In genomic region chr3:25664810-25665645, GRCh38 we compare ENCODE assay signal across 8 cellular contexts. TPM values are rescaled to one million over a fixed set of nuclear protein-coding genes. Genes with fewer than 3 reads are reported as not detected.
A peak's percentile ranks its signal among the peaks of the same experiment; 100 is the strongest.
DNase-seq lines count a peak whose midpoint lies in the region; ATAC-seq lines count a peak whose summit lies in the region.

TOP2B (minus strand) TSS chr3:25664907; CDS start chr3:25664297, 610 bp downstream.

- peak within 1 kb of the TSS; percentile 77 for H3K4me3 ChIP-seq in GM08714 (ENCODE audit: low read length)

- ATAC-seq in HG02610 (IDR thresholded peaks at IDR 0.05; ENCODE audit: unreplicated experiment), result peak; percentile 89

- peaks cover 4% of the 10 kb centered on the region for H3K36me3 Mint-ChIP-seq in activated naive CD8-positive, alpha-beta T cell

- H3K27ac ChIP-seq in temporal lobe (ENCODE audit: low read depth, low read length), result peak within 1 kb of the TSS; percentile 94

- no peaks in the 10 kb centered on the region for H3K27me3 Mint-ChIP-seq in activated naive CD8-positive, alpha-beta T cell

- H3K27ac Mint-ChIP-seq in activated naive CD8-positive, alpha-beta T cell, result peak within 1 kb of the TSS; percentile 99

- peak within 1 kb of the TSS; percentile 97 for H3K4me3 Mint-ChIP-seq in activated naive CD8-positive, alpha-beta T cell

- no peaks in the 10 kb centered on the region for H3K9me3 Mint-ChIP-seq in activated naive CD8-positive, alpha-beta T cell (ENCODE audit: low read depth)

- peak; percentile 88 for DNase-seq in NCI-H1092 treated with DMSO at 0.1 percent for 48 hours (lab: John Stamatoyannopoulos, UW)
- peak; percentile 93 for DNase-seq in SKM-1 treated with dmso at 0.1 percent for 144 hours (lab: John Stamatoyannopoulos, UW; ENCODE audit: unreplicated experiment)
- DNase-seq in glomerular endothelial cell (ENCODE audit: extremely low read depth, low read depth, low spot score), result peak; percentile 69
- peak; percentile 98 for DNase-seq in occipital lobe (lab: John Stamatoyannopoulos, UW)

- peaks cover 51% of the 10 kb centered on the region for H3K4me1 Mint-ChIP-seq in activated naive CD8-positive, alpha-beta T cell (ENCODE audit: low read depth)

RNA-seq across cellular contexts. Expression of gene TOP2B, which starts in this region (rescaled TPM):
- total RNA-seq in glomerular endothelial cell, result 75.1 and 78.1 TPM in 2 replicates
- total RNA-seq in occipital lobe, result 433 TPM
- 414 TPM for total RNA-seq in temporal lobe

Comparison
In these comparisons a context has a peak if more than half of its experiments do, and no peak if none do; other contexts are left out.
1. Peak in every context shown above with its lines: DNase-seq, ATAC-seq, H3K4me3 ChIP-seq and H3K27ac ChIP-seq.